In genomic region chr6:48613221-48613949, GRCh38 we compare ENCODE assay signal across 26 cellular contexts.
"Had no signal": no experiment of that assay in that cellular context is flagged by ENCODE, and none has a peak within 500 bp of the region (broad histone marks: within the 10 kb centered on the region; RNA-seq: fewer than 3 reads in every experiment).

No MANE protein-coding gene starts in this region.

- ATAC-seq: body of pancreas; effector memory CD8-positive, alpha-beta T cell; heart right ventricle; natural killer cell; pancreas; psoas muscle; right cardiac atrium; stimulated activated effector memory CD8-positive, alpha-beta T cell treated with anti-CD3 and anti-CD28 coated beads, Interleukin-12 subunit alpha, Interleukin-12 subunit beta, amount 100 ng/mL, for 72 hours; stimulated activated naive CD8-positive, alpha-beta T cell treated with anti-CD3 and anti-CD28 coated beads, Interleukin-15, amount 100 ng/mL, for 72 hours; T-helper 17 cell had no signal

- H3K4me1 ChIP-seq: body of pancreas, colonic mucosa, heart right ventricle, left ventricle myocardium inferior, pancreas, psoas muscle, suprapubic skin, tibial nerve had no signal

- DNase-seq: activated B cell treated with CpG ODN at 0.5 μM for 24 hours; activated CD4-positive, alpha-beta memory T cell treated with anti-CD3 and anti-CD28 coated beads for 36 hours; activated CD4-positive, alpha-beta T cell treated with anti-CD3 and anti-CD28 coated beads for 4 hours; activated naive CD4-positive, alpha-beta T cell treated with anti-CD3 and anti-CD28 coated beads, Interleukin-2, amount 10 ng/mL, durations not matched to agents 7 days and 5 days; activated T-cell treated with anti-CD3 and anti-CD28 coated beads, Interleukin-2, amount 50 U/mL, for 48 hours; body of pancreas; central memory CD4-positive, alpha-beta T cell; colonic mucosa; dorsolateral prefrontal cortex; effector memory CD8-positive, alpha-beta T cell; esophagus squamous epithelium; heart right ventricle; kidney glomerular epithelial cell; left ventricle myocardium inferior; natural killer cell; pancreas; psoas muscle; right cardiac atrium; small intestine; stimulated activated CD4-positive, alpha-beta T cell treated with anti-CD3 and anti-CD28 coated beads, Interleukin-2, amount 100 ng/mL, for 24 hours; stimulated activated naive CD8-positive, alpha-beta T cell treated with anti-CD3 and anti-CD28 coated beads, Interleukin-15, amount 100 ng/mL, for 72 hours; SW 1271; T-helper 17 cell had no signal

- H3K27ac ChIP-seq: body of pancreas, colonic mucosa, esophagus squamous epithelium, heart right ventricle, left ventricle myocardium inferior, pancreas, psoas muscle, suprapubic skin, tibial nerve had no signal

- H3K27me3 ChIP-seq: body of pancreas, colonic mucosa, dorsolateral prefrontal cortex, esophagus squamous epithelium, heart right ventricle, pancreas, suprapubic skin, tibial nerve had no signal

- H3K36me3 ChIP-seq: colonic mucosa, esophagus squamous epithelium, heart right ventricle, left ventricle myocardium inferior, pancreas, suprapubic skin, tibial nerve had no signal

- H3K4me3 ChIP-seq: body of pancreas, colonic mucosa, dorsolateral prefrontal cortex, esophagus squamous epithelium, heart right ventricle, left ventricle myocardium inferior, pancreas, psoas muscle, suprapubic skin, tibial nerve had no signal

- H3K9me3 ChIP-seq: colonic mucosa, esophagus squamous epithelium, pancreas, psoas muscle, suprapubic skin had no signal
